ENCODE assay signal across 11 cellular contexts in the genomic region with DNA sequence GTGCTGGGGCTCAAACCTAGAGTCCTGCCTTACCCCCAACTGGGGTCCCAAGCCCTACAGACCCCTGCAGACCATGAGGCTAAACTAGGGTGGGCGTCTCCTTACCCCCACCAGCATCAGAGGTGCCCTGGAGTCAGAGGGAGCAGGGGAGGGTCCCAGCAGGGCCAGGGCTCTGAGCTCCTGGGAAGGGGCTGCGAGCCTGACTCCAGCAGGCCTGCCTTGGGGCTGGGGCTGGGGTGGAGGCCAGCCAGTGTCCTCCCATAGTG. TPM values are rescaled to one million over a fixed set of nuclear protein-coding genes. Genes with fewer than 3 reads are reported as not detected.
DNase-seq lines count a peak whose midpoint lies in the region; TF ChIP-seq lines count a peak whose summit lies in the region.
"Had no signal": no experiment of that assay in that cellular context is flagged by ENCODE, and none has a peak within 500 bp of the region (broad histone marks: within the 10 kb centered on the region; RNA-seq: fewer than 3 reads in every experiment).

No MANE protein-coding gene starts in this region.

- H4K8ac ChIP-seq in mesenchymal stem cell (ENCODE audit: low read length), result peak overlapping the region; percentile 83

- peak overlapping the region in 1 of 2 experiments; percentile 95 for H3K14ac ChIP-seq in mesenchymal stem cell (ENCODE audit: low read length in 2 of 2)

- H2AK5ac ChIP-seq in mesenchymal stem cell (ENCODE audit: low read length, severe bottlenecking), result no peak overlapping the region

- no peak overlapping the region for H3K23ac ChIP-seq in mesenchymal stem cell (ENCODE audit: low read length in 2 of 2)

- H3K4me2 ChIP-seq in mesenchymal stem cell (ENCODE audit: low read length, poor library complexity, severe bottlenecking), result no peak overlapping the region

- H3K18ac ChIP-seq in mesenchymal stem cell (ENCODE audit: low read depth in 1 of 2, low read length in 2 of 2), result peak overlapping the region; percentile 71 to 96

- 81% methylated on average over 2 of the region's 2 CpGs for WGBS in HUES64
- WGBS in mesenchymal stem cell, result 88% methylated on average over 2 of the region's 2 CpGs
- 70 to 95% methylated on average over 2 of the region's 2 CpGs for WGBS in testis, 2 donors

- H3K27me3 ChIP-seq in HUES64 (ENCODE audit: insufficient read depth, low read length), result no peaks in the 10 kb centered on the region
- H3K27me3 ChIP-seq in ascending aorta, result no peaks in the 10 kb centered on the region
- H3K27me3 ChIP-seq in mesenchymal stem cell (ENCODE audit: control insufficient read depth in 1 of 2, insufficient read depth in 1 of 2, low read length in 2 of 2), result no peaks in the 10 kb centered on the region
- no peaks in the 10 kb centered on the region for H3K27me3 ChIP-seq in testis
- H3K27me3 ChIP-seq in colonic mucosa, result no peaks in the 10 kb centered on the region
- H3K27me3 ChIP-seq: foreskin keratinocyte had no signal

- H3K9me3 ChIP-seq in HUES64 (ENCODE audit: insufficient read depth, low read depth, low read length), result no peaks in the 10 kb centered on the region
- no peaks in the 10 kb centered on the region for H3K9me3 ChIP-seq in ascending aorta
- no peaks in the 10 kb centered on the region for H3K9me3 ChIP-seq in mesenchymal stem cell (ENCODE audit: control insufficient read depth, low read length)
- H3K9me3 ChIP-seq in testis, result no peaks in the 10 kb centered on the region
- no peaks in the 10 kb centered on the region for H3K9me3 ChIP-seq in colonic mucosa

- H2BK15ac ChIP-seq in mesenchymal stem cell (ENCODE audit: low read depth, poor library complexity, severe bottlenecking), result peak overlapping the region; percentile 95

- TF ChIP-seq CTCF in ascending aorta (IDR thresholded peaks at IDR 0.05) (no peak), testis (IDR thresholded peaks at IDR 0.05) (no peak), colonic mucosa (IDR thresholded peaks at IDR 0.05) (no peak)

- H3K27ac ChIP-seq in HUES64 (ENCODE audit: low read depth, low read length) (no peak overlapping the region), ascending aorta (peak overlapping the region; percentile 95 to 98), mesenchymal stem cell (ENCODE audit: low read length, poor library complexity, severe bottlenecking) (no peak overlapping the region), testis (peak overlapping the region; percentile 46 to 87), colonic mucosa (no peak overlapping the region)

- H3K36me3 ChIP-seq in HUES64 (ENCODE audit: insufficient read depth, low read length), result no peaks in the 10 kb centered on the region
- H3K36me3 ChIP-seq in ascending aorta, result no peaks in the 10 kb centered on the region
- H3K36me3 ChIP-seq in mesenchymal stem cell (ENCODE audit: control insufficient read depth in 1 of 2, insufficient read depth in 2 of 2, low read depth in 1 of 2, low read length in 2 of 2), result no peaks in the 10 kb centered on the region
- no peaks in the 10 kb centered on the region for H3K36me3 ChIP-seq in testis (ENCODE audit: low read depth, missing control alignments)
- no peaks in the 10 kb centered on the region for H3K36me3 ChIP-seq in colonic mucosa

- H3K4ac ChIP-seq in mesenchymal stem cell (ENCODE audit: low read depth in 1 of 2, low read length in 2 of 2), result peak overlapping the region; percentile 43 to 93

- H2AFZ ChIP-seq in mesenchymal stem cell (ENCODE audit: low read depth, low read length), result no peak overlapping the region

- H4K91ac ChIP-seq in mesenchymal stem cell (ENCODE audit: low read length), result peak overlapping the region; percentile 94

- no peak overlapping the region for H3K4me3 ChIP-seq in HUES64 (ENCODE audit: low read length)
- peak overlapping the region in 1 of 2 donors; percentile 42 for H3K4me3 ChIP-seq in ascending aorta
- H3K4me3 ChIP-seq in mesenchymal stem cell (ENCODE audit: insufficient read depth in 1 of 2, low read depth in 1 of 2, low read length in 2 of 2), result peak overlapping the region in 1 of 2 experiments; percentile 78
- no peak overlapping the region for H3K4me3 ChIP-seq in testis
- H3K4me3 ChIP-seq in colonic mucosa, result no peak overlapping the region

- no peak overlapping the region for H2BK5ac ChIP-seq in mesenchymal stem cell (ENCODE audit: low read depth, low read length, poor library complexity, severe bottlenecking)

- intact Hi-C loops in ascending aorta (cut with DNase I), result loop anchor here (1.0 to 10.0 kb wide), 4 partner anchors 20 to 435 kb away; a partner anchor contains a TSS
- intact Hi-C loops in testis (cut with DNase I; ENCODE audit: low total_unique reads), result no loop called here
- intact Hi-C loops in colonic mucosa (cut with DNase I), result loop anchor here (5.0 kb wide), 1 partner anchor 267 kb away; no protein-coding TSS in a partner anchor

- H3K4me1 ChIP-seq in HUES64 (ENCODE audit: insufficient read depth, low read length) (peaks cover 34% of the 10 kb centered on the region), ascending aorta (peaks cover 45 to 64% of the 10 kb centered on the region in 2 donors), mesenchymal stem cell (ENCODE audit: control insufficient read depth, insufficient read depth, low read depth, low read length) (peaks cover 27% of the 10 kb centered on the region), testis (peaks cover 50% of the 10 kb centered on the region), colonic mucosa (no peaks in the 10 kb centered on the region)

- TF ChIP-seq POLR2A in testis (IDR thresholded peaks at IDR 0.05), result no peak

- no peaks in the 10 kb centered on the region for H3K79me1 ChIP-seq in mesenchymal stem cell (replicated peaks; ENCODE audit: low read length, poor library complexity, severe bottlenecking)

- peak overlapping the region; percentile 66 for H2BK120ac ChIP-seq in mesenchymal stem cell (ENCODE audit: low read depth, low read length)

- DNase-seq in ascending aorta (ENCODE audit: low spot score in 2 of 2) (no peak), mesenchymal stem cell (no peak), testis (peak; percentile 13), mesenteric fat pad (ENCODE audit: low spot score) (no peak), colonic mucosa (no peak)
- DNase-seq in activated T-cell treated with anti-CD3 and anti-CD28 coated beads, Interleukin-2, amount 50 U/mL, for 48 hours, result no peak
- DNase-seq: foreskin keratinocyte had no signal

- peak overlapping the region; percentile 46 to 99 for H2BK12ac ChIP-seq in mesenchymal stem cell (ENCODE audit: low read length in 2 of 2)

- H3K9ac ChIP-seq in HUES64 (ENCODE audit: low read depth, low read length) (0 out of 2 replicates have a peak overlapping the region, but pooled peaks have one; percentile 14), mesenchymal stem cell (ENCODE audit: low read length) (peak overlapping the region; percentile 71), colonic mucosa (ENCODE audit: low read depth in 2 of 2, low read length in 2 of 2) (no peak overlapping the region)

RNA-seq across cellular contexts. Expression of a gene that starts 1.3 kb away (rescaled TPM):
- polyA plus RNA-seq in HUES64 (2013, experiment 1 of 2), result 8.2 TPM
- polyA plus RNA-seq in HUES64 (2013, experiment 2 of 2), result 10.6 TPM
- total RNA-seq in ascending aorta (250 TPM), testis (1 to 10 TPM; 8.3 to 8.9 TPM), mesenteric fat pad (265 TPM), colonic mucosa (1 to 10 TPM; 2.6 to 6.6 TPM)
- 12.8 TPM for polyA plus RNA-seq in mesenchymal stem cell (2013, experiment 1 of 2)
- 12.6 TPM for polyA plus RNA-seq in mesenchymal stem cell (2013, experiment 2 of 2)
- 30.3 TPM for polyA plus RNA-seq in testis (ENCODE audit: insufficient read depth, low read depth, low replicate concordance)
- total RNA-seq: activated CD8-positive, alpha-beta memory T cell treated with anti-CD3 and anti-CD28 coated beads for 36 hours; CD4-positive, CD25-positive, alpha-beta regulatory T cell had no signal
- polyA plus RNA-seq: CD4-positive, CD25-positive, alpha-beta regulatory T cell had no signal

RNA-seq across cellular contexts. Expression of a gene that starts 2.3 kb away (rescaled TPM):
- polyA plus RNA-seq in HUES64 (2013, experiment 1 of 2), result 0.85 TPM
- polyA plus RNA-seq in HUES64 (2013, experiment 2 of 2), result 1.4 TPM
- total RNA-seq in ascending aorta, result 282 TPM
- polyA plus RNA-seq in mesenchymal stem cell (2013, experiment 1 of 2), result 0.41 TPM
- polyA plus RNA-seq in mesenchymal stem cell (2013, experiment 2 of 2), result 0.34 TPM
- total RNA-seq in testis, result 10 to 100 TPM; 14.9 to 19.1 TPM
- 21.2 TPM for polyA plus RNA-seq in testis (ENCODE audit: insufficient read depth, low read depth, low replicate concordance)
- total RNA-seq in mesenteric fat pad, result 78.4 TPM
- total RNA-seq in colonic mucosa, result 1 to 10 TPM; 3.4 to 7.4 TPM
- total RNA-seq: activated CD8-positive, alpha-beta memory T cell treated with anti-CD3 and anti-CD28 coated beads for 36 hours had no signal

RNA-seq across cellular contexts. Expression of a gene that starts 8.6 kb away (rescaled TPM):
- not detected for polyA plus RNA-seq in HUES64 (2013, experiment 1 of 2)
- polyA plus RNA-seq in HUES64 (2013, experiment 2 of 2), result not detected
- total RNA-seq in ascending aorta (882 TPM), testis (10 to 100 TPM; 21.4 to 35.0 TPM), mesenteric fat pad (543 TPM), colonic mucosa (10 to 100 TPM; 41.5 to 91.2 TPM)
- 0.30 TPM for polyA plus RNA-seq in mesenchymal stem cell (2013, experiment 1 of 2)
- 0.23 TPM for polyA plus RNA-seq in mesenchymal stem cell (2013, experiment 2 of 2)
- 85.6 TPM for polyA plus RNA-seq in testis (ENCODE audit: insufficient read depth, low read depth, low replicate concordance)
- total RNA-seq: activated CD8-positive, alpha-beta memory T cell treated with anti-CD3 and anti-CD28 coated beads for 36 hours; CD4-positive, CD25-positive, alpha-beta regulatory T cell; H4 had no signal

Comparison
In these comparisons a context has a peak if more than half of its experiments do, and no peak if none do; other contexts are left out.
1. H3K27ac ChIP-seq: peak in ascending aorta (2 of 2) and testis (2 of 2); none in HUES64 (single experiment), mesenchymal stem cell (single experiment) and colonic mucosa (single experiment).
2. H3K9ac ChIP-seq: peak in HUES64 (single experiment) and mesenchymal stem cell (single experiment); none in colonic mucosa (0 of 2).
3. RNA of a gene that starts 1.3 kb away (total RNA-seq): 265 TPM in mesenteric fat pad (single experiment) and 250 TPM in ascending aorta (single experiment); 8.3 to 8.9 TPM in testis and 2.6 to 6.6 TPM in colonic mucosa; every median in the first group is over 10 times any median in the second.